10 cellular contexts compared by ENCODE assay signal in the genomic region with DNA sequence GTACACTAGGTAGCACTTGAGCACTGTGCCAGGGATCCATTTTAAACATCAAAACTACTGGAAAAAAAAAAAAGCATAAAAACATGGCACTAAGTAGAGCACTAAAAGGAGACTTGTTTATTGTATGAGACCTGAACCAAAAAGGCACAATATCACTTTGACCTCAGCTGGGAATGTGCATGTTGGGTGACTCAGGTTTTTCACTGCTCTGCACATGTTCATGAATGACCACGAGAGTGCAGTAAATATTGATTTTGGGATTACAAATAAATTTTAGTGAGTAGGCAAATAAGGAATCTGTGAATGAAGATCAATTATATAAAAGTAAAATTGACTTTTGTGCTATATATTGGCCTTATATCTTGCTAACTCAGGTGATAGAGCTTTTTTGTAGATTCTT. TPM values are rescaled to one million over a fixed set of nuclear protein-coding genes. Genes with fewer than 3 reads are reported as not detected.
DNase-seq lines count a peak whose midpoint lies in the region; ATAC-seq and TF ChIP-seq lines count a peak whose summit lies in the region.
"Had no signal": no experiment of that assay in that cellular context is flagged by ENCODE, and none has a peak within 500 bp of the region (broad histone marks: within the 10 kb centered on the region; RNA-seq: fewer than 3 reads in every experiment).

No MANE protein-coding gene starts in this region.

- H3K27ac ChIP-seq in brain microvascular endothelial cell (no peak overlapping the region), mesenchymal stem cell (ENCODE audit: low read length, poor library complexity, severe bottlenecking) (no peak overlapping the region)
- H3K27ac ChIP-seq: epithelial cell of prostate had no signal

- no peak overlapping the region for H2AFZ ChIP-seq in mesenchymal stem cell (ENCODE audit: low read depth, low read length)

- H3K14ac ChIP-seq in mesenchymal stem cell (ENCODE audit: low read length in 2 of 2), result no peak overlapping the region

- no peak overlapping the region for H2BK120ac ChIP-seq in mesenchymal stem cell (ENCODE audit: low read depth, low read length)

- no peak overlapping the region for H3K4me2 ChIP-seq in mesenchymal stem cell (ENCODE audit: low read length, poor library complexity, severe bottlenecking)

- no peak overlapping the region for H3K9ac ChIP-seq in mesenchymal stem cell (ENCODE audit: low read length)

- H3K18ac ChIP-seq in mesenchymal stem cell (ENCODE audit: low read depth in 1 of 2, low read length in 2 of 2), result no peak overlapping the region

- peaks cover 17% of the 10 kb centered on the region for H3K79me1 ChIP-seq in mesenchymal stem cell (replicated peaks; ENCODE audit: low read length, poor library complexity, severe bottlenecking)

- H2AK5ac ChIP-seq in mesenchymal stem cell (ENCODE audit: low read length, severe bottlenecking), result no peak overlapping the region

- in situ Hi-C loops in brain microvascular endothelial cell (cut with HindIII; ENCODE audit: low pct_ligation_motif_present, low sequenced_read_pairs), result loop anchor here (25.0 kb wide), 1 partner anchor 170 kb away; no protein-coding TSS in a partner anchor

- no peak overlapping the region for H2BK12ac ChIP-seq in mesenchymal stem cell (ENCODE audit: low read length in 2 of 2)

- no peak overlapping the region for H3K4ac ChIP-seq in mesenchymal stem cell (ENCODE audit: low read depth in 1 of 2, low read length in 2 of 2)

- H2BK5ac ChIP-seq in mesenchymal stem cell (ENCODE audit: low read depth, low read length, poor library complexity, severe bottlenecking), result no peak overlapping the region

- peak; percentile 25 for TF ChIP-seq CTCF in brain microvascular endothelial cell (IDR thresholded peaks at IDR 0.05; ENCODE audit: low read depth, low read length, missing control alignments)

- H3K4me1 ChIP-seq in mesenchymal stem cell (ENCODE audit: control insufficient read depth, insufficient read depth, low read depth, low read length), result peaks cover 4% of the 10 kb centered on the region

- no peaks in the 10 kb centered on the region for H3K27me3 ChIP-seq in brain microvascular endothelial cell (replicated peaks)
- no peaks in the 10 kb centered on the region for H3K27me3 ChIP-seq in mesenchymal stem cell (ENCODE audit: control insufficient read depth in 1 of 2, insufficient read depth in 1 of 2, low read length in 2 of 2)

- 73% methylated on average over 1 of the region's 1 CpG for WGBS in mesenchymal stem cell

- H2BK15ac ChIP-seq in mesenchymal stem cell (ENCODE audit: low read depth, poor library complexity, severe bottlenecking), result no peak overlapping the region

- H4K8ac ChIP-seq in mesenchymal stem cell (ENCODE audit: low read length), result no peak overlapping the region

- no peak overlapping the region for H3K4me3 ChIP-seq in brain microvascular endothelial cell (ENCODE audit: low read depth, low read length)
- H3K4me3 ChIP-seq in mesenchymal stem cell (ENCODE audit: insufficient read depth in 1 of 2, low read depth in 1 of 2, low read length in 2 of 2), result no peak overlapping the region

- H3K23ac ChIP-seq in mesenchymal stem cell (ENCODE audit: low read length in 2 of 2), result no peak overlapping the region

- H3K9me3 ChIP-seq in mesenchymal stem cell (ENCODE audit: control insufficient read depth, low read length), result no peaks in the 10 kb centered on the region

- DNase-seq in EL (peak; percentile 37), LHCN-M2 (ENCODE audit: low read depth) (peak; percentile 49), brain microvascular endothelial cell (no peak), mesenchymal stem cell (peak; percentile 24), iPS-NIHi11 (ENCODE audit: low spot score) (no peak)
- no peak for DNase-seq in stimulated activated CD4-positive, alpha-beta T cell treated with anti-CD3 and anti-CD28 coated beads, Interleukin-12 subunit alpha, Interleukin-12 subunit beta, amount 100 ng/mL, for 4 hours
- DNase-seq: CD4-positive, alpha-beta T cell; KBM-7 had no signal

- H3K36me3 ChIP-seq in brain microvascular endothelial cell (replicated peaks) (no peaks in the 10 kb centered on the region), mesenchymal stem cell (ENCODE audit: control insufficient read depth in 1 of 2, insufficient read depth in 2 of 2, low read depth in 1 of 2, low read length in 2 of 2) (peaks cover 0 to 4% of the 10 kb centered on the region in 2 experiments)

- no peak overlapping the region for H4K91ac ChIP-seq in mesenchymal stem cell (ENCODE audit: low read length)

- no peak for ATAC-seq in HG03039 (IDR thresholded peaks at IDR 0.05; ENCODE audit: unreplicated experiment)

RNA-seq across cellular contexts. Expression of gene RMI1, which starts 11.8 kb away (rescaled TPM):
- 8.3 and 11.1 TPM in 2 replicates for total RNA-seq in LHCN-M2 (2014; rRNA removed)
- 3.9 TPM for polyA plus RNA-seq in LHCN-M2 (2012)
- 4.1 TPM for polyA plus RNA-seq in mesenchymal stem cell (2013, experiment 1 of 2)
- 4.1 TPM for polyA plus RNA-seq in mesenchymal stem cell (2013, experiment 2 of 2)

RNA-seq across cellular contexts. Expression of gene HNRNPK, which starts 12.4 kb away (rescaled TPM):
- total RNA-seq in LHCN-M2 (2014; rRNA removed), result 641 and 719 TPM in 2 replicates
- polyA plus RNA-seq in LHCN-M2 (2012), result 476 TPM
- polyA plus RNA-seq in mesenchymal stem cell (2013, experiment 1 of 2), result 352 TPM
- polyA plus RNA-seq in mesenchymal stem cell (2013, experiment 2 of 2), result 352 TPM

Comparison
In these comparisons a context has a peak if more than half of its experiments do, and no peak if none do; other contexts are left out.
1. DNase-seq: peak in EL (single experiment), LHCN-M2 (single experiment) and mesenchymal stem cell (single experiment); none in brain microvascular endothelial cell (single experiment), iPS-NIHi11 (single experiment) and stimulated activated CD4-positive, alpha-beta T cell treated with anti-CD3 and anti-CD28 coated beads, Interleukin-12 subunit alpha, Interleukin-12 subunit beta, amount 100 ng/mL, for 4 hours (single experiment).